22 cellular contexts compared by ENCODE assay signal in the genomic region with DNA sequence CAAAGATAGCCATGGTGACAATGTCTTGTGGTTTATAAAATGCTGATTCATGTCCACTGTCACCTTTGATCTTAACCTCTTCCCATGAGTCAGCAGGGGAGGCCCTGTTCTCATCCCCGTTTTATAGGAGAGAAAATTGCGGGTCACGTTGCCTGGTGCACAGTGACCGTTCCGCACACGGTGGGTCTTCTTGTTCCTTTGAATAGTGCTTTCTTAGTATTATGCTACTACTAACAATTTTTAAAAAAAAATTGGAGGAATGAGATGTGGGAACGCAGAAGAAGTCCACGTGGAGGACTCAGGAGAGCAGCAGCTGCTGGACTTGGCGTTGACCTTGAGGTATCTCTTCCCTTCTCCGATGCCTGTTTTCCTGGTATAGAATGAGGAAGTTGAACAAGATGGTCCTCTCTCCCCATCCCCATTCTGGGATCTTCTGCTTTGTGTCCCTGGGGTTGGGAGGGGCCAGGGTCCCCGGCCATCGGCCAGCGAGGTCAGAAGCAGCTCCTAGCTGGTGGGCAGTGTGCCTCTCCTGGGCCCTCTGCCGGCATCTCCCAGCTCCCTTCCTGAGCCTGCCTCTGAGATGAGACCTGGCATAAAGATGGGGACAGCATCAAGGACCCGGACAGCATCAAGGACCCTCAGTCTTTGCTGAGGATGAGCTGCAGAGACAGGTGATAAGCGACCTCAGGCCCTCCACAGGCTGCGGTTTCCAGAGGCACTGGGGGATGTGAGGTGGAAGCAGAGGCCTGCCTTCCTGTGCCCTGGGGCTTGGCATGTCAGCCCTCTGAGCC.
DNase-seq lines count a peak whose midpoint lies in the region; ATAC-seq, FAIRE-seq and TF ChIP-seq lines count a peak whose summit lies in the region.
"Had no signal": no experiment of that assay in that cellular context is flagged by ENCODE, and none has a peak within 500 bp of the region (broad histone marks: within the 10 kb centered on the region; RNA-seq: fewer than 3 reads in every experiment).

No MANE protein-coding gene starts in this region.

- peaks cover 29% of the 10 kb centered on the region for H3F3A ChIP-seq in PC-9 (ENCODE audit: insufficient read depth, low read depth)
- H3F3A ChIP-seq in neural progenitor cell (ENCODE audit: low read depth): peaks cover 21% of the 10 kb centered on the region

- H3K9me1 ChIP-seq in K562 (ENCODE audit: control insufficient read depth, insufficient read depth, low read length): no peaks in the 10 kb centered on the region

- H3K9ac ChIP-seq in K562 (ENCODE audit: insufficient read depth in 1 of 2, low read depth in 2 of 2, low read length in 2 of 2) (peak overlapping the region; percentile 47 to 90; a peak in 3 of 4 replicates), neural progenitor cell (no peak overlapping the region)

- H3K9me3 ChIP-seq in PC-9 (ENCODE audit: insufficient read depth, low read depth) (peaks cover 7% of the 10 kb centered on the region; the same call in 1 of the 2 replicates), K562 (replicated peaks; ENCODE audit: control insufficient read depth, insufficient read depth, low read depth, low read length) (peaks cover 10% of the 10 kb centered on the region), neural progenitor cell (ENCODE audit: low read depth) (no peaks in the 10 kb centered on the region), psoas muscle (no peaks in the 10 kb centered on the region)
- H3K9me3 ChIP-seq: upper lobe of right lung had no signal

- H3K36me3 Mint-ChIP-seq in neural progenitor cell: no peaks in the 10 kb centered on the region
- H3K36me3 Mint-ChIP-seq: natural killer cell treated with Interleukin-12 subunit alpha and Interleukin-12 subunit beta and Interleukin-15 and Interleukin-18, amount 100 ng/mL, for 72 hours had no signal

- peaks cover 72% of the 10 kb centered on the region for H3K4me1 Mint-ChIP-seq in neural progenitor cell

- H2AFZ ChIP-seq in PC-9 (no peak overlapping the region), K562 (ENCODE audit: low read depth, low read length) (peak overlapping the region; percentile 88), neural progenitor cell (replicated peaks) (no peak overlapping the region)

- WGBS in K562 (ENCODE audit: insufficient coverage, low coverage, missing lambda C conversion rate): 8% methylated on average over 16 of the region's 17 CpGs
- WGBS in psoas muscle, 3 donors: 53 to 66% (median 64%) methylated on average over 17 of the region's 17 CpGs

- CTCF ChIA-PET in BJ (lab: Yijun Ruan, JAX): interaction anchor here (1.3 kb wide), 1 partner anchor 303 kb away, joined by 4 read pairs; no protein-coding TSS in a partner anchor
- CTCF ChIA-PET in PC-9 (lab: Charles Lee): no interaction called here
- CTCF ChIA-PET in K562 (lab: Yijun Ruan, JAX; ENCODE audit: low intra/inter-chr PET ratio): no interaction called here

- no peak overlapping the region; the same call in 1 of the 2 replicates for H3K27ac ChIP-seq in PC-9
- H3K27ac ChIP-seq in K562 (ENCODE audit: extremely low read depth, low read depth, low read length): peak overlapping the region; percentile 70
- H3K27ac ChIP-seq in neural progenitor cell: no peak overlapping the region
- H3K27ac ChIP-seq in psoas muscle: no peak overlapping the region
- H3K27ac ChIP-seq: heart right ventricle, upper lobe of right lung had no signal

- ATAC-seq in K562 (peak; percentile 63), psoas muscle (no peak), left ventricle myocardium superior (no peak)
- ATAC-seq: esophagus mucosa; heart right ventricle; natural killer cell treated with Interleukin-12 subunit alpha and Interleukin-12 subunit beta and Interleukin-15 and Interleukin-18, amount 100 ng/mL, for 72 hours; SK-N-SH treated with all-trans-retinoic acid at 6 μM for 48 hours; upper lobe of right lung had no signal

- POLR2A ChIA-PET in BJ (lab: Charles Lee): interaction anchor here (0.6 kb wide), 1 partner anchor 104 kb away, joined by 3 read pairs; no protein-coding TSS in a partner anchor
- POLR2A ChIA-PET in PC-9 (lab: Charles Lee; ENCODE audit: unreplicated experiment): interaction anchor here (0.6 kb wide), 1 partner anchor 12 kb away, joined by 4 read pairs; no protein-coding TSS in a partner anchor
- POLR2A ChIA-PET in K562 (lab: Yijun Ruan, JAX): interaction anchor here (0.5 to 1.5 kb wide), 8 partner anchors 9 to 1525 kb away, joined by 3 to 7 read pairs (median 4); no protein-coding TSS in a partner anchor

- H3K4me3 ChIP-seq in BJ (ENCODE audit: low read depth, low read length) (no peak overlapping the region), PC-9 (no peak overlapping the region), K562 (no peak overlapping the region), neural progenitor cell (no peak overlapping the region), psoas muscle (no peak overlapping the region)
- H3K4me3 ChIP-seq: heart right ventricle, upper lobe of right lung had no signal

- no peak overlapping the region for H3K4me3 Mint-ChIP-seq in neural progenitor cell
- H3K4me3 Mint-ChIP-seq: activated CD4-positive, alpha-beta memory T cell treated with anti-CD3 and anti-CD28 coated beads for 36 hours; activated naive CD8-positive, alpha-beta T cell treated with anti-CD3 and anti-CD28 coated beads for 36 hours; natural killer cell treated with Interleukin-12 subunit alpha and Interleukin-12 subunit beta and Interleukin-15 and Interleukin-18, amount 100 ng/mL, for 72 hours had no signal

- in situ Hi-C loops in K562 (cut with MboI): no loop called here

- peak; percentile 10 to 36; a peak in 1 of 4 replicates for TF ChIP-seq RAD21 in K562 (CRISPR knock-in tag; conservative IDR thresholded peaks at IDR 0.05 in 1 of 2, IDR thresholded peaks at IDR 0.05 in 1 of 2)

- H3K36me3 ChIP-seq in BJ (ENCODE audit: control insufficient read depth, insufficient read depth, low read length): no peaks in the 10 kb centered on the region
- no peaks in the 10 kb centered on the region for H3K36me3 ChIP-seq in PC-9 (ENCODE audit: low read depth)
- H3K36me3 ChIP-seq in K562 (ENCODE audit: control insufficient read depth, insufficient read depth, low read length): no peaks in the 10 kb centered on the region
- no peaks in the 10 kb centered on the region for H3K36me3 ChIP-seq in neural progenitor cell
- no peaks in the 10 kb centered on the region for H3K36me3 ChIP-seq in psoas muscle (ENCODE audit: insufficient read depth in 1 of 2, low read depth in 1 of 2)
- H3K36me3 ChIP-seq: heart right ventricle, upper lobe of right lung had no signal

- H3K4me1 ChIP-seq in PC-9 (replicated peaks; ENCODE audit: insufficient read depth) (peaks cover 48% of the 10 kb centered on the region), K562 (replicated peaks in 1 of 2; ENCODE audit: control insufficient read depth in 2 of 2, insufficient read depth in 2 of 2, low read length in 2 of 2) (peaks cover 53 to 54% of the 10 kb centered on the region in 2 experiments), neural progenitor cell (peaks cover 19% of the 10 kb centered on the region), psoas muscle (no peaks in the 10 kb centered on the region)

- TF ChIP-seq POLR2A in K562 (conservative IDR thresholded peaks at IDR 0.05): no peak

- peaks cover 7% of the 10 kb centered on the region for H3K9me3 Mint-ChIP-seq in neural progenitor cell
- H3K9me3 Mint-ChIP-seq: natural killer cell treated with Interleukin-12 subunit alpha and Interleukin-12 subunit beta and Interleukin-15 and Interleukin-18, amount 100 ng/mL, for 72 hours had no signal

- peak overlapping the region; percentile 94 for H3K27ac Mint-ChIP-seq in neural progenitor cell
- H3K27ac Mint-ChIP-seq: activated CD4-positive, alpha-beta memory T cell treated with anti-CD3 and anti-CD28 coated beads for 36 hours; activated naive CD8-positive, alpha-beta T cell treated with anti-CD3 and anti-CD28 coated beads for 36 hours; natural killer cell treated with Interleukin-12 subunit alpha and Interleukin-12 subunit beta and Interleukin-15 and Interleukin-18, amount 100 ng/mL, for 72 hours had no signal

- peak; percentile 90 for FAIRE-seq in K562 (lab: Jason Lieb, UNC)
- FAIRE-seq: bronchial epithelial cell had no signal

- intact Hi-C loops in PC-9 (cut with micrococcal nuclease; ENCODE audit: unreplicated experiment) (no loop called here), K562 (cut with micrococcal nuclease) (no loop called here), psoas muscle (cut with DNase I) (no loop called here), left ventricle myocardium superior (cut with micrococcal nuclease) (no loop called here)

- no peak for DNase-seq in BJ (ENCODE audit: low read depth)
- DNase-seq in PC-9: no peak
- DNase-seq in K562 (ENCODE audit: extremely low read depth in 1 of 4, low spot score in 3 of 4): peak; percentile 61 to 84 (median 72)
- no peak for DNase-seq in neural progenitor cell (ENCODE audit: low spot score)
- DNase-seq in psoas muscle: no peak
- DNase-seq in NCI-H446 (lab: John Stamatoyannopoulos, UW): no peak
- DNase-seq in left ventricle myocardium superior: no peak
- DNase-seq in NOMO-1 treated with DMSO at 0.1 percent for 48 hours (lab: John Stamatoyannopoulos, UW; ENCODE audit: unreplicated experiment): no peak
- DNase-seq: activated CD4-positive, alpha-beta memory T cell treated with anti-CD3 and anti-CD28 coated beads for 36 hours; activated naive CD8-positive, alpha-beta T cell treated with anti-CD3 and anti-CD28 coated beads for 36 hours; activated T-cell treated with anti-CD3 and anti-CD28 coated beads, Interleukin-2, amount 50 U/mL, for 1 hour; heart right ventricle; mammary epithelial cell; MV-4-11; NCI-H1930; NCI-H510A treated with DMSO at 0.1 percent for 48 hours; stimulated activated naive CD4-positive, alpha-beta T cell; upper lobe of right lung had no signal

- no peaks in the 10 kb centered on the region for H3K9me2 ChIP-seq in PC-9 (ENCODE audit: insufficient read depth)

- BruUV-seq in PC-9 (replicated peaks; lab: Mats Ljungman, UMichigan): TSS peak; percentile 79
- BruUV-seq in K562 (replicated peaks; lab: Mats Ljungman, UMichigan): TSS peak; percentile 92

- H4K20me1 ChIP-seq in PC-9 (ENCODE audit: insufficient read depth) (no peaks in the 10 kb centered on the region), K562 (replicated peaks; ENCODE audit: control insufficient read depth, insufficient read depth, low read length) (no peaks in the 10 kb centered on the region), neural progenitor cell (ENCODE audit: low read depth) (no peaks in the 10 kb centered on the region)

- peak; percentile 63; the same call in 1 of the 2 replicates for TF ChIP-seq EP300 in K562 (IDR thresholded peaks at IDR 0.05; ENCODE audit: low read length)

- TF ChIP-seq CTCF in BJ (IDR thresholded peaks at IDR 0.05; ENCODE audit: insufficient read depth, low read depth, low read length) (peak; percentile 21; the same call in 1 of the 2 replicates), PC-9 (conservative IDR thresholded peaks at IDR 0.05) (no peak), K562 (IDR thresholded peaks at IDR 0.05 in 2 of 3, conservative IDR thresholded peaks at IDR 0.05 in 1 of 3; ENCODE audit: insufficient read depth in 2 of 3, low read depth in 1 of 3, low read length in 3 of 3) (peak in 1 of 3 experiments; percentile 17; a peak in 1 of 6 replicates), neural progenitor cell (IDR thresholded peaks at IDR 0.05) (no peak), psoas muscle (IDR thresholded peaks at IDR 0.05) (no peak)

- H3K4me2 ChIP-seq in PC-9: no peak overlapping the region
- H3K4me2 ChIP-seq in K562 (ENCODE audit: insufficient read depth, low read length): peak overlapping the region; percentile 77
- no peak overlapping the region for H3K4me2 ChIP-seq in neural progenitor cell

- H3K27me3 ChIP-seq in BJ (ENCODE audit: control insufficient read depth, insufficient read depth, low read length): no peaks in the 10 kb centered on the region
- no peaks in the 10 kb centered on the region for H3K27me3 ChIP-seq in PC-9 (ENCODE audit: insufficient read depth, low read depth)
- no peaks in the 10 kb centered on the region for H3K27me3 ChIP-seq in K562 (ENCODE audit: control insufficient read depth in 2 of 2, insufficient read depth in 2 of 2, low read length in 2 of 2)
- peaks cover 10% of the 10 kb centered on the region for H3K27me3 ChIP-seq in neural progenitor cell
- no peaks in the 10 kb centered on the region for H3K27me3 ChIP-seq in psoas muscle (ENCODE audit: insufficient read depth in 3 of 3, low read length in 2 of 3)
- H3K27me3 ChIP-seq: heart right ventricle, upper lobe of right lung had no signal

- peaks cover 13% of the 10 kb centered on the region for H3K27me3 Mint-ChIP-seq in neural progenitor cell (ENCODE audit: insufficient read depth, low read depth)
- H3K27me3 Mint-ChIP-seq: activated naive CD8-positive, alpha-beta T cell treated with anti-CD3 and anti-CD28 coated beads for 36 hours had no signal

- H3K79me2 ChIP-seq in PC-9 (ENCODE audit: low read depth) (peaks cover 3% of the 10 kb centered on the region; the same call in 1 of the 2 replicates), K562 (ENCODE audit: control insufficient read depth, insufficient read depth, low read length) (peaks cover 4% of the 10 kb centered on the region; the same call in 2 of the 3 replicates), neural progenitor cell (ENCODE audit: low read depth) (no peaks in the 10 kb centered on the region)

Comparison
In these comparisons a context has a peak if more than half of its experiments do, and no peak if none do; other contexts are left out.
1. DNase-seq: peak in K562 (4 of 4); none in BJ (single experiment), PC-9 (0 of 2), neural progenitor cell (single experiment), psoas muscle (0 of 2), NCI-H446 (0 of 2), left ventricle myocardium superior (single experiment) and NOMO-1 treated with DMSO at 0.1 percent for 48 hours (single experiment).